ENCODE assay signal across 9 cellular contexts in genomic region chr12:132449565-132450390, GRCh38. TPM values are rescaled to one million over a fixed set of nuclear protein-coding genes. Genes with fewer than 3 reads are reported as not detected.
A peak's percentile ranks its signal among the peaks of the same experiment; 100 is the strongest.
DNase-seq lines count a peak whose midpoint lies in the region; ATAC-seq and TF ChIP-seq lines count a peak whose summit lies in the region.
"Had no signal": no experiment of that assay in that cellular context is flagged by ENCODE, and none has a peak within 500 bp of the region (broad histone marks: within the 10 kb centered on the region; RNA-seq: fewer than 3 reads in every experiment).

No MANE protein-coding gene starts in this region.

- no peak overlapping the region for H3K27ac ChIP-seq in osteoblast (ENCODE audit: low read depth, low read length)
- no peak overlapping the region for H3K27ac ChIP-seq in right cardiac atrium (ENCODE audit: low read length)
- H3K27ac ChIP-seq: testis had no signal

- H4K20me1 ChIP-seq in osteoblast (ENCODE audit: insufficient read depth, low read length): no peaks in the 10 kb centered on the region

- H3K27me3 Mint-ChIP-seq in brain: no peaks in the 10 kb centered on the region

- no peaks in the 10 kb centered on the region for H3K36me3 ChIP-seq in osteoblast (ENCODE audit: insufficient read depth, low read length)

- no peak overlapping the region for H3K4me2 ChIP-seq in osteoblast (ENCODE audit: insufficient read depth, low read length)

- H3K27me3 ChIP-seq in osteoblast (ENCODE audit: insufficient read depth, low read length) (peaks cover 19% of the 10 kb centered on the region), right cardiac atrium (ENCODE audit: control insufficient read depth, insufficient read depth) (no peaks in the 10 kb centered on the region)
- H3K27me3 ChIP-seq: testis had no signal

- no peaks in the 10 kb centered on the region for H3K36me3 Mint-ChIP-seq in brain

- DNase-seq in GM13977 (ENCODE audit: low spot score) (peak; percentile 84), SIG-M5 treated with dmso at 0.1 percent for 504 hours (lab: John Stamatoyannopoulos, UW; ENCODE audit: unreplicated experiment) (no peak), osteoblast (ENCODE audit: insufficient read length, low spot score, missing footprints) (no peak), right cardiac atrium (no peak)
- DNase-seq in stimulated activated naive CD4-positive, alpha-beta T cell (lab: John Stamatoyannopoulos, UW): no peak
- DNase-seq: testis had no signal

- 71% methylated on average over 21 of the region's 21 CpGs for WGBS in right cardiac atrium

- H3K4me3 Mint-ChIP-seq in brain: peak overlapping the region in 4 of 5 experiments; percentile 32 to 53 (median 46)

- H3K4me1 ChIP-seq in osteoblast (ENCODE audit: insufficient read depth, low read length): no peaks in the 10 kb centered on the region
- no peaks in the 10 kb centered on the region for H3K4me1 ChIP-seq in right cardiac atrium (ENCODE audit: control insufficient read depth, insufficient read depth, low read length)
- H3K4me1 ChIP-seq: testis had no signal

- peaks cover 63% of the 10 kb centered on the region for H3K4me1 Mint-ChIP-seq in brain

- no peak overlapping the region for H2AFZ ChIP-seq in osteoblast (ENCODE audit: low read length)

- peak overlapping the region; percentile 77 to 97 (median 91) for H3K27ac Mint-ChIP-seq in brain

- intact Hi-C loops in right cardiac atrium (cut with DNase I): no loop called here

- in situ Hi-C loops in GM13977 (cut with MboI; ENCODE audit: low pct_unique_long_range_greater_than_20kb, low sequenced_read_pairs, unreplicated experiment): no loop called here

- no peaks in the 10 kb centered on the region for H3K79me2 ChIP-seq in osteoblast (ENCODE audit: insufficient read depth, low read length)

- TF ChIP-seq CTCF in GM13977 (IDR thresholded peaks at IDR 0.05; ENCODE audit: extremely low read depth, insufficient read depth, missing control alignments): no peak
- TF ChIP-seq CTCF in brain (conservative IDR thresholded peaks at IDR 0.05): no peak
- TF ChIP-seq CTCF in osteoblast (IDR thresholded peaks at IDR 0.05; ENCODE audit: extremely low read depth, low read depth, low read length): no peak

- peaks cover 0 to 7% (median 0%) of the 10 kb centered on the region in 5 experiments for H3K9me3 Mint-ChIP-seq in brain

- H3K4me3 ChIP-seq in osteoblast (ENCODE audit: insufficient read depth, low read length) (no peak overlapping the region), right cardiac atrium (ENCODE audit: low read length) (no peak overlapping the region)
- H3K4me3 ChIP-seq: testis had no signal

- H3K9me3 ChIP-seq in osteoblast (ENCODE audit: low read depth, low read length): no peaks in the 10 kb centered on the region
- H3K9me3 ChIP-seq in right cardiac atrium (ENCODE audit: control insufficient read depth, low read length): no peaks in the 10 kb centered on the region
- H3K9me3 ChIP-seq: testis had no signal

- ATAC-seq in GM19463 (IDR thresholded peaks at IDR 0.05; ENCODE audit: unreplicated experiment) (peak; percentile 59), HG03103 (IDR thresholded peaks at IDR 0.05; ENCODE audit: low read depth, unreplicated experiment) (peak; percentile 76), right cardiac atrium (no peak)

RNA-seq across cellular contexts. Expression of gene FBRSL1, which starts 40.2 kb away (rescaled TPM):
- polyA plus RNA-seq in brain (ENCODE audit: insufficient read depth, low read depth, low replicate concordance) (59.3 TPM), right cardiac atrium (36.4 TPM)
- total RNA-seq in osteoblast (2.7 and 12.3 TPM in 2 replicates), right cardiac atrium (10 to 100 TPM; 50.4 to 65.0 (median 54.7) TPM)

Comparison
In these comparisons a context has a peak if more than half of its experiments do, and no peak if none do; other contexts are left out.
1. ATAC-seq: peak in GM19463 (single experiment) and HG03103 (single experiment); none in right cardiac atrium (0 of 2).